In the genomic region with DNA sequence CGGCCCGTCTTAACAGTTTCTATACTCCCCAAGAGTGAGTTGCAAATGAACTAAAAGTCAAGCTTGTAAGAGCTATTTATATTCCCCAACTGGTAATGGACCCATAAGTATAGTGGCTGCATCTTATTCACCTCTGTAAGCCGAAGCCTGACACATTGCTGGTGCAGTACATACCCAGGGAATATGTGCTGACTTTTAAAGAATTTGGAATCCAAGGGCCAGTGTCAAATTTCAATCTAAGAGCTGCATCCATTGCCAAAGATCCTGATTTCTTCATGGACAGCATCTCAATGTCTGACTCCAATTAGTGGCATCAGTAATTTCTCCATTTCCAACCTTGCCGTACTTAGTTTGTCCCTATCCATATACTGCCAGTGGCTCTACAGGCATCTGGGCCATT, we compare ENCODE assay signal across 1 cellular context.
TF ChIP-seq lines count a peak whose summit lies in the region.

No MANE protein-coding gene starts in this region.

TF ChIP-seq in SK-N-SH treated with all-trans-retinoic acid at 6 μM for 48 hours, 23 proteins besides CTCF, POLR2A, EP300 and RAD21:
- TF ChIP-seq TSHZ2 (CRISPR knock-in tag; IDR thresholded peaks at IDR 0.05) (no peak), ZFP3 (CRISPR knock-in tag; IDR thresholded peaks at IDR 0.05) (no peak), TCF4 (CRISPR knock-in tag; IDR thresholded peaks at IDR 0.05; ENCODE audit: borderline replicate concordance) (no peak)
TF ChIP-seq in SK-N-SH treated with all-trans-retinoic acid at 6 μM for 48 hours: peak in this region for 0.
